ENCODE assay signal across 1 cellular context in the genomic region with DNA sequence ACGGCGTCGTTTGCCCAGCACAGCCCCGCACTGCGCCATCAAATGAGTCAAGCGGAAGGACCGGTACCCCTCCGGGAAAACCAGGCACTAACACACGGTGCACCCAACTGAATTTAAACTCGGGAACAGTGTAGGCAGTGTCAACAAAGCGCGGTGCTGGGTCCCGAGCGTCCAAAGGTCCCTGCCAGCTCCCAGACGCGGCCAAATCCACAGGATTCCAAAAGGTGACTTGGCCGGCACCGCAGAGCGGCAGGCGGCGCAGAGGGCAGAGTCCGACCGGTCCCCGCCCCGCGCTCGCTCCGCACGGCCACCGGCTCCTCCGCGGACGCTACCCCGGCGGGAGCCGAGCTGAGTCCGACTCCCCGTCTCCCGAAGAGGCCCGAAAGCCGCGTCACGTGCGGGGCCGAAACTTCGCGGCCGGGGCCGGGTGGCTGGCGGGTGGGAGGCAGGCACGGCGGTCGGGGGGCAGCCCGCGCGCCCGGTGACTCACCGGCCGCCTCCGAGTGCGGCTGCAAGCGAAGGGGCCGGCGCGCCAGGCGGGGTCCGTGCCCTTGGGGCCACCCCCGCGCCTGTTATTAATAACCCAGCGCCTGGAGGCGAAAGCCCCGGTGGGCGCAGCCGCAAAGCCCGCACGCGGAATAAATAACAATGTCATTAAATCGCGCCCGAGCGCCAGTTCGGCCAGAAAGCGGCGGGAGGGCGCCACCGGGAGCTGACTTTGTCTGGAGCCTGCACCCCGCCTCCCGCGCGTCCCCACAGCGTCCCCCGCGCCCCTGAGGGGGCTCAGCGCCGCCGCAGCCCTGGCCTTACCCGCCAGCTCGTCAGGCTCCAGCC.
A peak's percentile ranks its signal among the peaks of the same experiment; 100 is the strongest.
TF ChIP-seq lines count a peak whose summit lies in the region.

No MANE protein-coding gene starts in this region.

TF ChIP-seq in HepG2, 621 proteins besides CTCF, POLR2A, EP300 and RAD21 (continued from another document and continues in another):
- TF ChIP-seq, protein P1, sequence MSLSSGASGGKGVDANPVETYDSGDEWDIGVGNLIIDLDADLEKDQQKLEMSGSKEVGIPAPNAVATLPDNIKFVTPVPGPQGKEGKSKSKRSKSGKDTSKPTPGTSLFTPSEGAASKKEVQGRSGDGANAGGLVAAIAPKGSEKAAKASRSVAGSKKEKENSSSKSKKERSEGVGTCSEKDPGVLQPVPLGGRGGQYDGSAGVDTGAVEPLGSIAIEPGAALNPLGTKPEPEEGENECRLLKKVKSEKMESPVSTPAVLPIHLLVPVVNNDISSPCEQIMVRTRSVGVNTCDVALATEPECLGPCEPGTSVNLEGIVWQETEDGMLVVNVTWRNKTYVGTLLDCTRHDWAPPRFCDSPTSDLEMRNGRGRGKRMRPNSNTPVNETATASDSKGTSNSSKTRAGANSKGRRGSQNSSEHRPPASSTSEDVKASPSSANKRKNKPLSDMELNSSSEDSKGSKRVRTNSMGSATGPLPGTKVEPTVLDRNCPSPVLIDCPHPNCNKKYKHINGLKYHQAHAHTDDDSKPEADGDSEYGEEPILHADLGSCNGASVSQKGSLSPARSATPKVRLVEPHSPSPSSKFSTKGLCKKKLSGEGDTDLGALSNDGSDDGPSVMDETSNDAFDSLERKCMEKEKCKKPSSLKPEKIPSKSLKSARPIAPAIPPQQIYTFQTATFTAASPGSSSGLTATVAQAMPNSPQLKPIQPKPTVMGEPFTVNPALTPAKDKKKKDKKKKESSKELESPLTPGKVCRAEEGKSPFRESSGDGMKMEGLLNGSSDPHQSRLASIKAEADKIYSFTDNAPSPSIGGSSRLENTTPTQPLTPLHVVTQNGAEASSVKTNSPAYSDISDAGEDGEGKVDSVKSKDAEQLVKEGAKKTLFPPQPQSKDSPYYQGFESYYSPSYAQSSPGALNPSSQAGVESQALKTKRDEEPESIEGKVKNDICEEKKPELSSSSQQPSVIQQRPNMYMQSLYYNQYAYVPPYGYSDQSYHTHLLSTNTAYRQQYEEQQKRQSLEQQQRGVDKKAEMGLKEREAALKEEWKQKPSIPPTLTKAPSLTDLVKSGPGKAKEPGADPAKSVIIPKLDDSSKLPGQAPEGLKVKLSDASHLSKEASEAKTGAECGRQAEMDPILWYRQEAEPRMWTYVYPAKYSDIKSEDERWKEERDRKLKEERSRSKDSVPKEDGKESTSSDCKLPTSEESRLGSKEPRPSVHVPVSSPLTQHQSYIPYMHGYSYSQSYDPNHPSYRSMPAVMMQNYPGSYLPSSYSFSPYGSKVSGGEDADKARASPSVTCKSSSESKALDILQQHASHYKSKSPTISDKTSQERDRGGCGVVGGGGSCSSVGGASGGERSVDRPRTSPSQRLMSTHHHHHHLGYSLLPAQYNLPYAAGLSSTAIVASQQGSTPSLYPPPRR (CRISPR knock-in tag; IDR thresholded peaks at IDR 0.05; ENCODE audit: borderline replicate concordance) = peak; percentile 72; the same call in 1 of the 2 replicates
- TF ChIP-seq TBX2 (CRISPR knock-in tag; IDR thresholded peaks at IDR 0.05; ENCODE audit: borderline replicate concordance) (peak; percentile 88), NR2C2 (CRISPR knock-in tag; IDR thresholded peaks at IDR 0.05; ENCODE audit: borderline replicate concordance) (peak; percentile 10; the same call in 1 of the 2 replicates), SMAD3 (CRISPR knock-in tag; IDR thresholded peaks at IDR 0.05) (peak; percentile 68), CBX5 (CRISPR knock-in tag; IDR thresholded peaks at IDR 0.05; ENCODE audit: borderline replicate concordance) (peak; percentile 91; the same call in 1 of the 2 replicates), ZNF138 (CRISPR knock-in tag; IDR thresholded peaks at IDR 0.05; ENCODE audit: low read depth) (0 out of 2 replicates have a peak, but pooled peaks have one; percentile 40), ZNF292 (CRISPR knock-in tag; IDR thresholded peaks at IDR 0.05; ENCODE audit: borderline replicate concordance, low read depth) (peak; percentile 95; the same call in 1 of the 2 replicates), NFRKB (IDR thresholded peaks at IDR 0.05) (no peak), SRSF4 (IDR thresholded peaks at IDR 0.05; ENCODE audit: low read depth, low read length, poor library complexity, severe bottlenecking) (no peak), ZBTB7A (CRISPR knock-in tag; IDR thresholded peaks at IDR 0.05) (0 out of 2 replicates have a peak, but pooled peaks have one; percentile 17), HOXA3 (CRISPR knock-in tag; IDR thresholded peaks at IDR 0.05) (peak; percentile 86), ZBTB7B (CRISPR knock-in tag; IDR thresholded peaks at IDR 0.05) (peak; percentile 87), ZNF879 (CRISPR knock-in tag; IDR thresholded peaks at IDR 0.05) (no peak), ZNF484 (CRISPR knock-in tag; IDR thresholded peaks at IDR 0.05; ENCODE audit: borderline replicate concordance, low read depth) (no peak), ZNF160 (CRISPR knock-in tag; IDR thresholded peaks at IDR 0.05) (peak; percentile 64; the same call in 1 of the 2 replicates), ZNF781 (CRISPR knock-in tag; IDR thresholded peaks at IDR 0.05; ENCODE audit: borderline replicate concordance, not compliant biosample characterization) (no peak), ZNF180 (CRISPR knock-in tag; IDR thresholded peaks at IDR 0.05; ENCODE audit: borderline replicate concordance, low read depth) (no peak), THAP11 (CRISPR knock-in tag; IDR thresholded peaks at IDR 0.05) (peak; percentile 55), CBX1 (IDR thresholded peaks at IDR 0.05; ENCODE audit: low read depth) (no peak), NR1H2 (CRISPR knock-in tag; IDR thresholded peaks at IDR 0.05; ENCODE audit: borderline replicate concordance, low read depth) (no peak)
- TF ChIP-seq, protein P2, sequence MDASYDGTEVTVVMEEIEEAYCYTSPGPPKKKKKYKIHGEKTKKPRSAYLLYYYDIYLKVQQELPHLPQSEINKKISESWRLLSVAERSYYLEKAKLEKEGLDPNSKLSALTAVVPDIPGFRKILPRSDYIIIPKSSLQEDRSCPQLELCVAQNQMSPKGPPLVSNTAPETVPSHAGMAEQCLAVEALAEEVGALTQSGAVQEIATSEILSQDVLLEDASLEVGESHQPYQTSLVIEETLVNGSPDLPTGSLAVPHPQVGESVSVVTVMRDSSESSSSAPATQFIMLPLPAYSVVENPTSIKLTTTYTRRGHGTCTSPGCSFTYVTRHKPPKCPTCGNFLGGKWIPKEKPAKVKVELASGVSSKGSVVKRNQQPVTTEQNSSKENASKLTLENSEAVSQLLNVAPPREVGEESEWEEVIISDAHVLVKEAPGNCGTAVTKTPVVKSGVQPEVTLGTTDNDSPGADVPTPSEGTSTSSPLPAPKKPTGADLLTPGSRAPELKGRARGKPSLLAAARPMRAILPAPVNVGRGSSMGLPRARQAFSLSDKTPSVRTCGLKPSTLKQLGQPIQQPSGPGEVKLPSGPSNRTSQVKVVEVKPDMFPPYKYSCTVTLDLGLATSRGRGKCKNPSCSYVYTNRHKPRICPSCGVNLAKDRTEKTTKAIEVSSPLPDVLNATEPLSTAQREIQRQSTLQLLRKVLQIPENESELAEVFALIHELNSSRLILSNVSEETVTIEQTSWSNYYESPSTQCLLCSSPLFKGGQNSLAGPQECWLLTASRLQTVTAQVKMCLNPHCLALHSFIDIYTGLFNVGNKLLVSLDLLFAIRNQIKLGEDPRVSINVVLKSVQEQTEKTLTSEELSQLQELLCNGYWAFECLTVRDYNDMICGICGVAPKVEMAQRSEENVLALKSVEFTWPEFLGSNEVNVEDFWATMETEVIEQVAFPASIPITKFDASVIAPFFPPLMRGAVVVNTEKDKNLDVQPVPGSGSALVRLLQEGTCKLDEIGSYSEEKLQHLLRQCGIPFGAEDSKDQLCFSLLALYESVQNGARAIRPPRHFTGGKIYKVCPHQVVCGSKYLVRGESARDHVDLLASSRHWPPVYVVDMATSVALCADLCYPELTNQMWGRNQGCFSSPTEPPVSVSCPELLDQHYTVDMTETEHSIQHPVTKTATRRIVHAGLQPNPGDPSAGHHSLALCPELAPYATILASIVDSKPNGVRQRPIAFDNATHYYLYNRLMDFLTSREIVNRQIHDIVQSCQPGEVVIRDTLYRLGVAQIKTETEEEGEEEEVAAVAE (CRISPR knock-in tag; IDR thresholded peaks at IDR 0.05; ENCODE audit: borderline replicate concordance) = no peak
- TF ChIP-seq, protein P3, sequence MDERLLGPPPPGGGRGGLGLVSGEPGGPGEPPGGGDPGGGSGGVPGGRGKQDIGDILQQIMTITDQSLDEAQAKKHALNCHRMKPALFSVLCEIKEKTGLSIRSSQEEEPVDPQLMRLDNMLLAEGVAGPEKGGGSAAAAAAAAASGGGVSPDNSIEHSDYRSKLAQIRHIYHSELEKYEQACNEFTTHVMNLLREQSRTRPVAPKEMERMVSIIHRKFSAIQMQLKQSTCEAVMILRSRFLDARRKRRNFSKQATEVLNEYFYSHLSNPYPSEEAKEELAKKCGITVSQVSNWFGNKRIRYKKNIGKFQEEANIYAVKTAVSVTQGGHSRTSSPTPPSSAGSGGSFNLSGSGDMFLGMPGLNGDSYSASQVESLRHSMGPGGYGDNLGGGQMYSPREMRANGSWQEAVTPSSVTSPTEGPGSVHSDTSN (CRISPR knock-in tag; IDR thresholded peaks at IDR 0.05) = no peak
- TF ChIP-seq, protein P4, sequence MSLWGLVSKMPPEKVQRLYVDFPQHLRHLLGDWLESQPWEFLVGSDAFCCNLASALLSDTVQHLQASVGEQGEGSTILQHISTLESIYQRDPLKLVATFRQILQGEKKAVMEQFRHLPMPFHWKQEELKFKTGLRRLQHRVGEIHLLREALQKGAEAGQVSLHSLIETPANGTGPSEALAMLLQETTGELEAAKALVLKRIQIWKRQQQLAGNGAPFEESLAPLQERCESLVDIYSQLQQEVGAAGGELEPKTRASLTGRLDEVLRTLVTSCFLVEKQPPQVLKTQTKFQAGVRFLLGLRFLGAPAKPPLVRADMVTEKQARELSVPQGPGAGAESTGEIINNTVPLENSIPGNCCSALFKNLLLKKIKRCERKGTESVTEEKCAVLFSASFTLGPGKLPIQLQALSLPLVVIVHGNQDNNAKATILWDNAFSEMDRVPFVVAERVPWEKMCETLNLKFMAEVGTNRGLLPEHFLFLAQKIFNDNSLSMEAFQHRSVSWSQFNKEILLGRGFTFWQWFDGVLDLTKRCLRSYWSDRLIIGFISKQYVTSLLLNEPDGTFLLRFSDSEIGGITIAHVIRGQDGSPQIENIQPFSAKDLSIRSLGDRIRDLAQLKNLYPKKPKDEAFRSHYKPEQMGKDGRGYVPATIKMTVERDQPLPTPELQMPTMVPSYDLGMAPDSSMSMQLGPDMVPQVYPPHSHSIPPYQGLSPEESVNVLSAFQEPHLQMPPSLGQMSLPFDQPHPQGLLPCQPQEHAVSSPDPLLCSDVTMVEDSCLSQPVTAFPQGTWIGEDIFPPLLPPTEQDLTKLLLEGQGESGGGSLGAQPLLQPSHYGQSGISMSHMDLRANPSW (CRISPR knock-in tag; IDR thresholded peaks at IDR 0.05; ENCODE audit: borderline replicate concordance) = no peak
- TF ChIP-seq, protein P5, sequence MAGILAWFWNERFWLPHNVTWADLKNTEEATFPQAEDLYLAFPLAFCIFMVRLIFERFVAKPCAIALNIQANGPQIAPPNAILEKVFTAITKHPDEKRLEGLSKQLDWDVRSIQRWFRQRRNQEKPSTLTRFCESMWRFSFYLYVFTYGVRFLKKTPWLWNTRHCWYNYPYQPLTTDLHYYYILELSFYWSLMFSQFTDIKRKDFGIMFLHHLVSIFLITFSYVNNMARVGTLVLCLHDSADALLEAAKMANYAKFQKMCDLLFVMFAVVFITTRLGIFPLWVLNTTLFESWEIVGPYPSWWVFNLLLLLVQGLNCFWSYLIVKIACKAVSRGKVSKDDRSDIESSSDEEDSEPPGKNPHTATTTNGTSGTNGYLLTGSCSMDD (CRISPR knock-in tag; IDR thresholded peaks at IDR 0.05) = no peak
- TF ChIP-seq, protein P6, sequence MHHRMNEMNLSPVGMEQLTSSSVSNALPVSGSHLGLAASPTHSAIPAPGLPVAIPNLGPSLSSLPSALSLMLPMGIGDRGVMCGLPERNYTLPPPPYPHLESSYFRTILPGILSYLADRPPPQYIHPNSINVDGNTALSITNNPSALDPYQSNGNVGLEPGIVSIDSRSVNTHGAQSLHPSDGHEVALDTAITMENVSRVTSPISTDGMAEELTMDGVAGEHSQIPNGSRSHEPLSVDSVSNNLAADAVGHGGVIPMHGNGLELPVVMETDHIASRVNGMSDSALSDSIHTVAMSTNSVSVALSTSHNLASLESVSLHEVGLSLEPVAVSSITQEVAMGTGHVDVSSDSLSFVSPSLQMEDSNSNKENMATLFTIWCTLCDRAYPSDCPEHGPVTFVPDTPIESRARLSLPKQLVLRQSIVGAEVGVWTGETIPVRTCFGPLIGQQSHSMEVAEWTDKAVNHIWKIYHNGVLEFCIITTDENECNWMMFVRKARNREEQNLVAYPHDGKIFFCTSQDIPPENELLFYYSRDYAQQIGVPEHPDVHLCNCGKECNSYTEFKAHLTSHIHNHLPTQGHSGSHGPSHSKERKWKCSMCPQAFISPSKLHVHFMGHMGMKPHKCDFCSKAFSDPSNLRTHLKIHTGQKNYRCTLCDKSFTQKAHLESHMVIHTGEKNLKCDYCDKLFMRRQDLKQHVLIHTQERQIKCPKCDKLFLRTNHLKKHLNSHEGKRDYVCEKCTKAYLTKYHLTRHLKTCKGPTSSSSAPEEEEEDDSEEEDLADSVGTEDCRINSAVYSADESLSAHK (CRISPR knock-in tag; IDR thresholded peaks at IDR 0.05; ENCODE audit: borderline replicate concordance) = 0 out of 2 replicates have a peak, but pooled peaks have one; percentile 50
- TF ChIP-seq, protein P7, sequence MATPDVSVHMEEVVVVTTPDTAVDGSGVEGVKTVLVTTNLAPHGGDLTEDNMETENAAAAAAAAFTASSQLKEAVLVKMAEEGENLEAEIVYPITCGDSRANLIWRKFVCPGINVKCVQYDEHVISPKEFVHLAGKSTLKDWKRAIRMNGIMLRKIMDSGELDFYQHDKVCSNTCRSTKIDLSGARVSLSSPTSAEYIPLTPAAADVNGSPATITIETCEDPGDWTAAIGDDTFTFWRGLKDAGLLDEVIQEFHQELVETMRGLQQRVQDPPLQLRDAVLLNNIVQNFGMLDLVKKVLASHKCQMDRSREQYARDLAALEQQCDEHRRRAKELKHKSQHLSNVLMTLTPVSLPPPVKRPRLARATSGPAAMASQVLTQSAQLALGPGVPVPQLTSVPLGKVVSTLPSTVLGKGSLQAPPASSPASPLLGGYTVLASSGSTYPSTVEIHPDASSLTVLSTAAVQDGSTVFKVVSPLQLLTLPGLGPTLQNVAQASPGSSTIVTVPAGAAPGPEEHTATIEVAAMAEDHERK (CRISPR knock-in tag; IDR thresholded peaks at IDR 0.05; ENCODE audit: low read depth) = no peak
- TF ChIP-seq, protein P8, sequence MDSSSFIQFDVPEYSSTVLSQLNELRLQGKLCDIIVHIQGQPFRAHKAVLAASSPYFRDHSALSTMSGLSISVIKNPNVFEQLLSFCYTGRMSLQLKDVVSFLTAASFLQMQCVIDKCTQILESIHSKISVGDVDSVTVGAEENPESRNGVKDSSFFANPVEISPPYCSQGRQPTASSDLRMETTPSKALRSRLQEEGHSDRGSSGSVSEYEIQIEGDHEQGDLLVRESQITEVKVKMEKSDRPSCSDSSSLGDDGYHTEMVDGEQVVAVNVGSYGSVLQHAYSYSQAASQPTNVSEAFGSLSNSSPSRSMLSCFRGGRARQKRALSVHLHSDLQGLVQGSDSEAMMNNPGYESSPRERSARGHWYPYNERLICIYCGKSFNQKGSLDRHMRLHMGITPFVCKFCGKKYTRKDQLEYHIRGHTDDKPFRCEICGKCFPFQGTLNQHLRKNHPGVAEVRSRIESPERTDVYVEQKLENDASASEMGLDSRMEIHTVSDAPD (CRISPR knock-in tag; IDR thresholded peaks at IDR 0.05) = peak; percentile 83
- TF ChIP-seq, protein P9, sequence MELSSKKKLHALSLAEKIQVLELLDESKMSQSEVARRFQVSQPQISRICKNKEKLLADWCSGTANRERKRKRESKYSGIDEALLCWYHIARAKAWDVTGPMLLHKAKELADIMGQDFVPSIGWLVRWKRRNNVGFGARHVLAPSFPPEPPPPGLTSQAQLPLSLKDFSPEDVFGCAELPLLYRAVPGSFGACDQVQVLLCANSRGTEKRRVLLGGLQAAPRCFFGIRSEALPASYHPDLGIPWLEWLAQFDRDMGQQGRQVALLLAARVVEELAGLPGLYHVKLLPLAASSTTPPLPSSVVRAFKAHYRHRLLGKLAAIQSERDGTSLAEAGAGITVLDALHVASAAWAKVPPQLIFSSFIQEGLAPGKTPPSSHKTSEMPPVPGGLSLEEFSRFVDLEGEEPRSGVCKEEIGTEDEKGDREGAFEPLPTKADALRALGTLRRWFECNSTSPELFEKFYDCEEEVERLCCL (CRISPR knock-in tag; IDR thresholded peaks at IDR 0.05; ENCODE audit: borderline replicate concordance) = no peak
